ENCODE assay signal across 8 cellular contexts in the genomic region with DNA sequence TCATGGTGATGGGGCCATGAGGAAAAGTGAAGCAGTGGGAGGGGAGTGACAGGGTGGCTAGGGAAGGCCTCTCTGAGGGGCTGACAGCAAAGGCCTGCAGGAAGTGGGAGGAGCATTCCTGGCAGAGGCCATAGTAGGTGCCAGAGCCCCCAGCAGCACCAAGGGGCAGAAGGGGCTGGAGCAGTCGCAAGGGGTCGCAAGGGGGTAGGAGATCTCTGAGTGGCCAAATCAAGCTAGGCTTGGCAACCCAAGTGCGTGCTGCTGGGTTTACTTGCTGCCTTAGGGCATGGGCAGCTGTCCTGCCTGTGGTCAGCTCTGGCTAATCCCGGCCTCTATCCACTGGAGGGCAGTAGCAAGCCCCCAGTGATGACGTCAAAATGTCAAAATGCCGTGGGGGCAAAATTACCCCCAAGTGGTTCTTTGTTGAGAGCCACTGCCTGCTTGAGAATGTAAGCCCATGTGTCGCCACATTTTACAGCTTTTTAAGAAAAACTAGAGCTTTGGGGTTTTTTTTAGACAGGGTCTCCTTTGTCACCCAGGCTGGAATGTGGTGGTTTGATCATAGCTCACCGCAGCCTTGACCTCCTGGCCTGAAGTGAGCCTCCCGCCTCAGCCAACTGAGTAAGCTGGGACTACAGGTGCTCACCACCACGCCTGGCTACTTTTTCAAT. TPM values are rescaled to one million over a fixed set of nuclear protein-coding genes. Genes with fewer than 3 reads are reported as not detected.
DNase-seq lines count a peak whose midpoint lies in the region; ATAC-seq and TF ChIP-seq lines count a peak whose summit lies in the region.

No MANE protein-coding gene starts in this region.

- TF ChIP-seq EP300 in stomach (IDR thresholded peaks at IDR 0.05) = no peak

- no peak overlapping the region for H3K4me3 Mint-ChIP-seq in activated CD8-positive, alpha-beta T cell treated with anti-CD3 and anti-CD28 coated beads, Interleukin-2, amount 10 ng/mL, durations not matched to agents 7 days and 5 days

- intact Hi-C loops in stomach (cut with DNase I; ENCODE audit: low total_unique reads) = no loop called here

- peak overlapping the region; percentile 55 for H3K27ac Mint-ChIP-seq in activated CD8-positive, alpha-beta T cell treated with anti-CD3 and anti-CD28 coated beads, Interleukin-2, amount 10 ng/mL, durations not matched to agents 7 days and 5 days

- WGBS in stomach, 5 donors = 52 to 67% (median 60%) methylated on average over 9 to 10 of the region's 10 CpGs

- no peak for TF ChIP-seq POLR2A in stomach (IDR thresholded peaks at IDR 0.05)

- CTCF ChIA-PET in activated CD8-positive, alpha-beta T cell treated with anti-CD3 and anti-CD28 coated beads, Interleukin-2, amount 10 ng/mL, durations not matched to agents 7 days and 5 days (lab: Charles Lee) = interaction anchor here (0.9 to 1.4 kb wide), 2 partner anchors 13 to 117 kb away, joined by 3 to 7 read pairs; no protein-coding TSS in a partner anchor

- no peaks in the 10 kb centered on the region for H3K27me3 Mint-ChIP-seq in activated CD8-positive, alpha-beta T cell treated with anti-CD3 and anti-CD28 coated beads, Interleukin-2, amount 10 ng/mL, durations not matched to agents 7 days and 5 days (ENCODE audit: low read depth)

- ATAC-seq in activated CD8-positive, alpha-beta T cell treated with anti-CD3 and anti-CD28 coated beads, Interleukin-2, amount 10 ng/mL, durations not matched to agents 7 days and 5 days = no peak
- ATAC-seq in HG02678 (IDR thresholded peaks at IDR 0.05; ENCODE audit: unreplicated experiment) = no peak

- no peaks in the 10 kb centered on the region for H3K9me3 ChIP-seq in stomach

- H3K4me3 ChIP-seq in HL-60 (replicated peaks; ENCODE audit: insufficient read depth, low read length) (no peak overlapping the region), stomach (no peak overlapping the region)

- H3K4me1 Mint-ChIP-seq in activated CD8-positive, alpha-beta T cell treated with anti-CD3 and anti-CD28 coated beads, Interleukin-2, amount 10 ng/mL, durations not matched to agents 7 days and 5 days (ENCODE audit: low read depth) = peaks cover 47% of the 10 kb centered on the region

- H3K36me3 ChIP-seq in stomach = peaks cover 32 to 64% (median 57%) of the 10 kb centered on the region in 4 donors

- H3K27me3 ChIP-seq in HL-60 (ENCODE audit: insufficient read depth, poor library complexity, severe bottlenecking) = no peaks in the 10 kb centered on the region
- no peaks in the 10 kb centered on the region for H3K27me3 ChIP-seq in stomach

- DNase-seq in COLO668 (lab: John Stamatoyannopoulos, UW; ENCODE audit: unreplicated experiment) = peak; percentile 4
- DNase-seq in HL-60 (ENCODE audit: low read depth in 1 of 2, low spot score in 1 of 2) = no peak
- no peak for DNase-seq in activated CD8-positive, alpha-beta T cell treated with anti-CD3 and anti-CD28 coated beads, Interleukin-2, amount 10 ng/mL, durations not matched to agents 7 days and 5 days
- DNase-seq in hepatic stellate cell (ENCODE audit: low spot score) = peak; percentile 91
- no peak for DNase-seq in stomach
- DNase-seq in NAMALWA (ENCODE audit: low spot score) = no peak
- DNase-seq in mucosa of gallbladder (ENCODE audit: low spot score) = no peak

- POLR2A ChIA-PET in activated CD8-positive, alpha-beta T cell treated with anti-CD3 and anti-CD28 coated beads, Interleukin-2, amount 10 ng/mL, durations not matched to agents 7 days and 5 days (lab: Charles Lee) = no interaction called here

- H3K36me3 Mint-ChIP-seq in activated CD8-positive, alpha-beta T cell treated with anti-CD3 and anti-CD28 coated beads, Interleukin-2, amount 10 ng/mL, durations not matched to agents 7 days and 5 days (ENCODE audit: low read depth) = peaks cover 79% of the 10 kb centered on the region

- H3K4me1 ChIP-seq in stomach = peaks cover 51 to 59% (median 57%) of the 10 kb centered on the region in 4 donors

- H3K27ac ChIP-seq in HL-60 (replicated peaks) (no peak overlapping the region), stomach (peak overlapping the region in 4 of 5 donors; percentile 80 to 91 (median 88))

- TF ChIP-seq CTCF in HL-60 (IDR thresholded peaks at IDR 0.05; ENCODE audit: insufficient read depth, low read length) (peak; percentile 35), stomach (IDR thresholded peaks at IDR 0.05) (peak in 4 of 7 experiments; percentile 28 to 57 (median 46))

- no peaks in the 10 kb centered on the region for H3K9me3 Mint-ChIP-seq in activated CD8-positive, alpha-beta T cell treated with anti-CD3 and anti-CD28 coated beads, Interleukin-2, amount 10 ng/mL, durations not matched to agents 7 days and 5 days (ENCODE audit: insufficient read depth)

RNA-seq across cellular contexts. Expression of gene CCDC97, which starts 11.8 kb away (rescaled TPM):
- 10 to 100 TPM; 33.5 to 36.1 TPM for total RNA-seq in activated CD8-positive, alpha-beta T cell treated with anti-CD3 and anti-CD28 coated beads, Interleukin-2, amount 10 ng/mL, durations not matched to agents 7 days and 5 days
- total RNA-seq in stomach (10 to 100 TPM in 3 of 5 donors, 1 to 10 TPM in 2; 2.2 to 62.6 (median 19.7) TPM), mucosa of gallbladder (26.2 TPM)
- polyA plus RNA-seq in stomach = 10 to 100 TPM in 2 of 3 donors, 1 to 10 TPM in 1; 9.8 to 13.7 (median 13.0) TPM

RNA-seq across cellular contexts. Expression of gene TGFB1, which starts 32.0 kb away (rescaled TPM):
- 100 to 1,000 TPM; 210 to 231 TPM for total RNA-seq in activated CD8-positive, alpha-beta T cell treated with anti-CD3 and anti-CD28 coated beads, Interleukin-2, amount 10 ng/mL, durations not matched to agents 7 days and 5 days
- total RNA-seq in stomach (10 to 100 TPM in 3 of 5 donors, 1 to 10 TPM in 2; 1.3 to 54.3 (median 13.6) TPM), mucosa of gallbladder (47.1 TPM)
- 10 to 100 TPM; 10.2 to 15.6 (median 15.4) TPM for polyA plus RNA-seq in stomach

RNA-seq across cellular contexts. Expression of gene B9D2, which starts 42.2 kb away (rescaled TPM):
- 10 to 100 TPM; 10.6 to 12.8 TPM for total RNA-seq in activated CD8-positive, alpha-beta T cell treated with anti-CD3 and anti-CD28 coated beads, Interleukin-2, amount 10 ng/mL, durations not matched to agents 7 days and 5 days
- total RNA-seq in stomach (10 to 100 TPM in 1 of 5 donors, 1 to 10 TPM in 2, under 1 TPM in 1, not detected in 1; 0.58 to 20.3 (median 5.3) TPM), mucosa of gallbladder (12.8 TPM)
- 10 to 100 TPM in 2 of 3 donors, 1 to 10 TPM in 1; 9.2 to 17.4 (median 10.7) TPM for polyA plus RNA-seq in stomach

RNA-seq across cellular contexts. Expression of gene TMEM91, which starts 54.6 kb away (rescaled TPM):
- total RNA-seq in activated CD8-positive, alpha-beta T cell treated with anti-CD3 and anti-CD28 coated beads, Interleukin-2, amount 10 ng/mL, durations not matched to agents 7 days and 5 days = 1 to 10 TPM; 5.3 to 6.4 TPM
- 10 to 100 TPM in 2 of 5 donors, 1 to 10 TPM in 3; 2.3 to 76.3 (median 8.2) TPM for total RNA-seq in stomach
- polyA plus RNA-seq in stomach = 10 to 100 TPM; 14.8 to 33.9 (median 22.4) TPM
- 8.6 TPM for total RNA-seq in mucosa of gallbladder

RNA-seq across cellular contexts. Expression of gene HNRNPUL1, which starts 57.6 kb away (rescaled TPM):
- 100 to 1,000 TPM; 332 to 340 TPM for total RNA-seq in activated CD8-positive, alpha-beta T cell treated with anti-CD3 and anti-CD28 coated beads, Interleukin-2, amount 10 ng/mL, durations not matched to agents 7 days and 5 days
- 100 to 1,000 TPM in 3 of 5 donors, 10 to 100 TPM in 2; 47.8 to 319 (median 104) TPM for total RNA-seq in stomach
- 10 to 100 TPM; 64.2 to 89.0 (median 84.0) TPM for polyA plus RNA-seq in stomach
- 161 TPM for total RNA-seq in mucosa of gallbladder

Comparison
In these comparisons a context has a peak if more than half of its experiments do, and no peak if none do; other contexts are left out.
1. DNase-seq: peak in COLO668 (single experiment) and hepatic stellate cell (single experiment); none in HL-60 (0 of 2), activated CD8-positive, alpha-beta T cell treated with anti-CD3 and anti-CD28 coated beads, Interleukin-2, amount 10 ng/mL, durations not matched to agents 7 days and 5 days (single experiment), stomach (single experiment), NAMALWA (single experiment) and mucosa of gallbladder (single experiment).